Comparison of ENCODE assay signal across 22 cellular contexts in genomic region chr11:69614085-69614484, GRCh38.
"Had no signal": no experiment of that assay in that cellular context is flagged by ENCODE, and none has a peak within 500 bp of the region (broad histone marks: within the 10 kb centered on the region; RNA-seq: fewer than 3 reads in every experiment).

No MANE protein-coding gene starts in this region.

- H3K9me3 ChIP-seq: SK-N-SH had no signal

- DNase-seq: Kasumi-1, KG1, MM.1S, NCI-H1092 treated with DMSO at 0.1 percent for 48 hours, NCI-H1436, NCI-H187, NCI-H2029, NCI-H2081 treated with DMSO at 0.1 percent for 48 hours, NCI-H2171, NCI-H226, NCI-H446, NCI-H510A, NCI-H524 treated with DMSO at 0.1 percent for 48 hours, NCI-H69, NCI-H774, Right ventricle myocardium superior, RPMI8226, SIG-M5, SK-N-SH had no signal

- H3K27me3 ChIP-seq: SJSA1 had no signal

- H3K9ac ChIP-seq: SK-N-SH had no signal

- H3K4me2 ChIP-seq: SK-N-SH had no signal

- H3K27ac ChIP-seq: HL-60, SJSA1 had no signal

- FAIRE-seq: RCC 7860 had no signal

- H3K4me3 ChIP-seq: SJSA1 had no signal

- H3K4me1 ChIP-seq: SJSA1 had no signal

- H3K9me2 ChIP-seq: SK-N-SH had no signal

- H3K36me3 ChIP-seq: SJSA1 had no signal
